In genomic region chr14:102696332-102696731, GRCh38 we compare ENCODE assay signal across 1 cellular context.
TF ChIP-seq lines count a peak whose summit lies in the region.

No MANE protein-coding gene starts in this region.

TF ChIP-seq in liver, 16 proteins besides CTCF, POLR2A, EP300 and RAD21 (continued from another document):
- TF ChIP-seq SP1 (IDR thresholded peaks at IDR 0.05) (peak; percentile 30), YY1 (IDR thresholded peaks at IDR 0.05) (peak; percentile 53), EGR1 (IDR thresholded peaks at IDR 0.05; ENCODE audit: low read depth in 2 of 2) (no peak)
